ENCODE assay signal across 13 cellular contexts in the genomic region with DNA sequence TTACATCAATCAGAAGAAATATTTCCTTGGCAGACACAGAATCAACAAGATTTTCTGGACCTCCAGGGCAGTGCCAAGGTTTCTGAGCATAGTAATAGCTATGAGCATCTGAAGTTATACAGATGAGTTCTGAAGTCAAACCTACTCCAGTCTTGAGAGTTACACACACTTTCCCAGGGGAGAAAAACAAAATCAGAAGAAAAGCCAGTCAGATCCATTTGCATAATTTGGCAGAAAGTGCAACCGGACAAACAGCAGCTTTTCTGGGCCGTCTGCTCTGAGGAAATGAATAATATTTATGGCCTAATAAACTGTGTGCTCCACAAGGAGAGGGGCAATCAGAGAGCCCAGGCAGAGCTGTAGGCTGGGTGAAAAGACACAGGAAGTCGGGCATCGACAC.
A peak's percentile ranks its signal among the peaks of the same experiment; 100 is the strongest.
DNase-seq lines count a peak whose midpoint lies in the region; ATAC-seq and TF ChIP-seq lines count a peak whose summit lies in the region.
"Had no signal": no experiment of that assay in that cellular context is flagged by ENCODE, and none has a peak within 500 bp of the region (broad histone marks: within the 10 kb centered on the region; RNA-seq: fewer than 3 reads in every experiment).

No MANE protein-coding gene starts in this region.

- peak overlapping the region; percentile 78 to 82 for H3K27ac ChIP-seq in breast epithelium

- H3K36me3 ChIP-seq in breast epithelium = peaks cover 3% of the 10 kb centered on the region

- H3K4me3 ChIP-seq in GM12864 (ENCODE audit: low read depth, low read length) = peak overlapping the region; percentile 44
- no peak overlapping the region for H3K4me3 ChIP-seq in breast epithelium

- peaks cover 73% of the 10 kb centered on the region for H3K36me3 Mint-ChIP-seq in osteocyte (ENCODE audit: unreplicated experiment)
- H3K36me3 Mint-ChIP-seq: CD4-positive, CD25-positive, alpha-beta regulatory T cell; naive B cell had no signal

- intact Hi-C loops in breast epithelium (cut with DNase I; ENCODE audit: low total_unique reads) = no loop called here

- H3K9me3 ChIP-seq in breast epithelium = no peaks in the 10 kb centered on the region
- H3K9me3 ChIP-seq: SK-N-SH had no signal

- peaks cover 0 to 8% of the 10 kb centered on the region in 2 donors for H3K4me1 ChIP-seq in breast epithelium

- no peak for TF ChIP-seq CTCF in GM12864 (IDR thresholded peaks at IDR 0.05; ENCODE audit: low read depth, low read length, missing control alignments)
- no peak for TF ChIP-seq CTCF in breast epithelium (IDR thresholded peaks at IDR 0.05)
- TF ChIP-seq CTCF in osteocyte (IDR thresholded peaks at IDR 0.05) = no peak

- H3K4me1 Mint-ChIP-seq in osteocyte (ENCODE audit: unreplicated experiment) = peaks cover 42% of the 10 kb centered on the region

- H3K27me3 ChIP-seq in breast epithelium = no peaks in the 10 kb centered on the region

- ATAC-seq in HG02759 (IDR thresholded peaks at IDR 0.05; ENCODE audit: unreplicated experiment) = peak; percentile 27

- H3K9me3 Mint-ChIP-seq in osteocyte (ENCODE audit: unreplicated experiment) = no peaks in the 10 kb centered on the region
- H3K9me3 Mint-ChIP-seq: naive B cell had no signal

- H3K27me3 Mint-ChIP-seq in osteocyte (ENCODE audit: unreplicated experiment) = no peaks in the 10 kb centered on the region

- H3K4me3 Mint-ChIP-seq in osteocyte (ENCODE audit: unreplicated experiment) = no peak overlapping the region
- H3K4me3 Mint-ChIP-seq: CD4-positive, CD25-positive, alpha-beta regulatory T cell had no signal

- peak overlapping the region; percentile 47 for H3K27ac Mint-ChIP-seq in osteocyte (ENCODE audit: unreplicated experiment)
- H3K27ac Mint-ChIP-seq: CD4-positive, CD25-positive, alpha-beta regulatory T cell had no signal

- no peak for TF ChIP-seq POLR2A in breast epithelium (IDR thresholded peaks at IDR 0.05)

- DNase-seq in GM12864 (ENCODE audit: low read depth) (no peak), breast epithelium (ENCODE audit: low spot score in 2 of 2) (no peak), osteocyte (ENCODE audit: extremely low spot score, unreplicated experiment) (no peak), cerebellum (ENCODE audit: low spot score) (no peak), iPS-NIHi7 (ENCODE audit: extremely low spot score) (no peak), NCI-H1930 (lab: John Stamatoyannopoulos, UW) (no peak)
- no peak for DNase-seq in activated effector memory CD4-positive, alpha-beta T cell treated with Interleukin-2 at 50 U/mL for 16 hours
- DNase-seq: CD4-positive, CD25-positive, alpha-beta regulatory T cell; naive B cell; NCI-H446; SK-N-SH; stimulated activated CD4-positive, alpha-beta T cell treated with anti-CD3 and anti-CD28 coated beads, Interleukin-15, amount 100 ng/mL, for 24 hours had no signal
